In genomic region chr22:38314992-38315800, GRCh38 we compare ENCODE assay signal across 8 cellular contexts. TPM values are rescaled to one million over a fixed set of nuclear protein-coding genes. Genes with fewer than 3 reads are reported as not detected.
DNase-seq lines count a peak whose midpoint lies in the region; ATAC-seq, FAIRE-seq and TF ChIP-seq lines count a peak whose summit lies in the region.

No MANE protein-coding gene starts in this region.

- peaks cover 48% of the 10 kb centered on the region for H3K4me1 Mint-ChIP-seq in type B pancreatic cell (ENCODE audit: unreplicated experiment)

- no peak for FAIRE-seq in bronchial epithelial cell (lab: Jason Lieb, UNC)

- no peaks in the 10 kb centered on the region for H3K27me3 ChIP-seq in bronchial epithelial cell (ENCODE audit: control insufficient read depth, insufficient read depth, low read length)

- peaks cover 17% of the 10 kb centered on the region for H3K36me3 ChIP-seq in bronchial epithelial cell (ENCODE audit: control insufficient read depth, insufficient read depth, low read length)

- peak overlapping the region; percentile 50 for H3K4me3 ChIP-seq in bronchial epithelial cell (ENCODE audit: low read depth, low read length)

- H3K27ac Mint-ChIP-seq in type B pancreatic cell = peak overlapping the region; percentile 98

- H3K27me3 Mint-ChIP-seq in type B pancreatic cell = no peaks in the 10 kb centered on the region

- no peak for TF ChIP-seq CTCF in bronchial epithelial cell (IDR thresholded peaks at IDR 0.05; ENCODE audit: insufficient read depth, low read length, severe bottlenecking)
- no peak for TF ChIP-seq CTCF in type B pancreatic cell (conservative IDR thresholded peaks at IDR 0.05)

- peak overlapping the region; percentile 96 for H3K4me3 Mint-ChIP-seq in type B pancreatic cell

- no peak for ATAC-seq in GM18870 (IDR thresholded peaks at IDR 0.05; ENCODE audit: unreplicated experiment)

- H3K9me3 Mint-ChIP-seq in type B pancreatic cell = no peaks in the 10 kb centered on the region

- peaks cover 3% of the 10 kb centered on the region for H3K36me3 Mint-ChIP-seq in type B pancreatic cell

- DNase-seq in ELF-1 (ENCODE audit: low read depth, low spot score) (peak; percentile 25), NCI-H2171 treated with DMSO at 0.1 percent for 48 hours (lab: John Stamatoyannopoulos, UW) (peak; percentile 49), bronchial epithelial cell (ENCODE audit: low read depth) (no peak), medulla oblongata (ENCODE audit: extremely low spot score) (peak; percentile 45), type B pancreatic cell (ENCODE audit: extremely low spot score, unreplicated experiment) (no peak), HCEC 1CT (no peak), ureter (ENCODE audit: low spot score) (no peak)

RNA-seq across cellular contexts. Expression of gene CSNK1E, which starts 2.0 kb away (rescaled TPM):
- 146 and 181 TPM in 2 replicates for total RNA-seq in bronchial epithelial cell
- total RNA-seq in type B pancreatic cell (ENCODE audit: low replicate concordance) = 199 and 219 TPM in 2 replicates
- 173 TPM for total RNA-seq in ureter

RNA-seq across cellular contexts. Expression of gene TMEM184B, which starts 42.4 kb away (rescaled TPM):
- total RNA-seq in bronchial epithelial cell = 7.1 and 13.3 TPM in 2 replicates
- 66.7 and 83.3 TPM in 2 replicates for total RNA-seq in type B pancreatic cell (ENCODE audit: low replicate concordance)
- 77.7 TPM for total RNA-seq in ureter

Comparison
In these comparisons a context has a peak if more than half of its experiments do, and no peak if none do; other contexts are left out.
1. DNase-seq: peak in ELF-1 (single experiment), NCI-H2171 treated with DMSO at 0.1 percent for 48 hours (single experiment) and medulla oblongata (single experiment); none in bronchial epithelial cell (single experiment), type B pancreatic cell (single experiment), HCEC 1CT (single experiment) and ureter (single experiment).